25 cellular contexts compared by ENCODE assay signal in the genomic region with DNA sequence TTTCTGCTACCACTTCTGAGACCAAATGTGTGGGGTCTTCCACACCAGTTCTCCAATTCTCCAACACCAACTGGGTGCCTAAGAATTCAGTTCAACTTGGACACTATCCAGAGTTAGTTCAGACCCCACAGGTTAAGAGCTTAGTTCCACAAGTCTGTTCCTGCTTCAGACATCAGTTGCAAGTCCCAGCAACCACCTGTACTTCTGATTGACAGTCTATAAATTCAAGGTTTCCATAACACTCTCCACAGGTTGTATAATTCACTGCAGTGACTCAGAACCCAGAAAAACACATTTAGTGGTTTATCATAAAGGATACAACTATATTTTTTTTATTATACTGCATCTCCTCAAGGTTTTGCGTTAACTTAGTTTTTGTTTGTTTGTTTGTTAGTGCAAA. TPM values are rescaled to one million over a fixed set of nuclear protein-coding genes. Genes with fewer than 3 reads are reported as not detected.
DNase-seq lines count a peak whose midpoint lies in the region; ATAC-seq, FAIRE-seq and TF ChIP-seq lines count a peak whose summit lies in the region.
"Had no signal": no experiment of that assay in that cellular context is flagged by ENCODE, and none has a peak within 500 bp of the region (broad histone marks: within the 10 kb centered on the region; RNA-seq: fewer than 3 reads in every experiment).

No MANE protein-coding gene starts in this region.

- intact Hi-C loops in PC-9 (cut with micrococcal nuclease; ENCODE audit: unreplicated experiment) (no loop called here), uterus (cut with DNase I; ENCODE audit: low total_unique reads) (no loop called here)

- no peaks in the 10 kb centered on the region for H3K79me2 ChIP-seq in PC-9 (ENCODE audit: low read depth)

- H3K4me2 ChIP-seq in PC-9 = no peak overlapping the region
- H3K4me2 ChIP-seq: BLaER1 treated with 17β-estradiol and CSF1 and Interleukin-3, amounts not matched to agents 10 nM and 100 nM had no signal

- H3K4me3 ChIP-seq in PC-9 = no peak overlapping the region
- no peak overlapping the region for H3K4me3 ChIP-seq in bronchial epithelial cell (ENCODE audit: low read depth, low read length)
- H3K4me3 ChIP-seq in uterus = no peak overlapping the region
- H3K4me3 ChIP-seq: BLaER1 treated with 17β-estradiol and CSF1 and Interleukin-3, amounts not matched to agents 10 nM and 100 nM had no signal

- H4K20me1 ChIP-seq in PC-9 (ENCODE audit: insufficient read depth) = no peaks in the 10 kb centered on the region
- H4K20me1 ChIP-seq: BLaER1 treated with 17β-estradiol and CSF1 and Interleukin-3, amounts not matched to agents 10 nM and 100 nM had no signal

- H3K27me3 ChIP-seq in PC-9 (ENCODE audit: insufficient read depth, low read depth) = no peaks in the 10 kb centered on the region
- no peaks in the 10 kb centered on the region for H3K27me3 ChIP-seq in bronchial epithelial cell (ENCODE audit: control insufficient read depth, insufficient read depth, low read length)
- no peaks in the 10 kb centered on the region for H3K27me3 ChIP-seq in uterus
- H3K27me3 ChIP-seq: BLaER1 treated with 17β-estradiol and CSF1 and Interleukin-3, amounts not matched to agents 10 nM and 100 nM had no signal

- no peaks in the 10 kb centered on the region for H3K9me3 ChIP-seq in PC-9 (ENCODE audit: insufficient read depth, low read depth)
- no peaks in the 10 kb centered on the region for H3K9me3 ChIP-seq in uterus
- H3K9me3 ChIP-seq: Caco-2 had no signal

- H3K4me1 ChIP-seq in PC-9 (replicated peaks; ENCODE audit: insufficient read depth) (no peaks in the 10 kb centered on the region), uterus (no peaks in the 10 kb centered on the region)
- H3K4me1 ChIP-seq: BLaER1 treated with 17β-estradiol and CSF1 and Interleukin-3, amounts not matched to agents 10 nM and 100 nM; Caco-2 had no signal

- ATAC-seq in HG03039 (IDR thresholded peaks at IDR 0.05; ENCODE audit: unreplicated experiment) = no peak
- ATAC-seq: CD8-positive, alpha-beta T cell had no signal

- H3K36me3 ChIP-seq in PC-9 (ENCODE audit: low read depth) (no peaks in the 10 kb centered on the region), bronchial epithelial cell (ENCODE audit: control insufficient read depth, insufficient read depth, low read length) (no peaks in the 10 kb centered on the region), uterus (no peaks in the 10 kb centered on the region)
- H3K36me3 ChIP-seq: BLaER1 treated with 17β-estradiol and CSF1 and Interleukin-3, amounts not matched to agents 10 nM and 100 nM had no signal

- H3F3A ChIP-seq in PC-9 (ENCODE audit: insufficient read depth, low read depth) = no peaks in the 10 kb centered on the region

- POLR2A ChIA-PET in HEK293T (lab: Yijun Ruan, JAX) = no interaction called here
- POLR2A ChIA-PET in PC-9 (lab: Charles Lee; ENCODE audit: unreplicated experiment) = no interaction called here

- no peak for TF ChIP-seq POLR2A in uterus (IDR thresholded peaks at IDR 0.05)

- FAIRE-seq in bronchial epithelial cell (lab: Jason Lieb, UNC) = no peak
- FAIRE-seq: A204.1, D721Med, G401.6, GM12891, GM19239 had no signal

- H3K27ac ChIP-seq in PC-9 (no peak overlapping the region), epithelial cell of prostate (no peak overlapping the region), uterus (no peak overlapping the region)
- H3K27ac ChIP-seq: BLaER1 treated with 17β-estradiol and CSF1 and Interleukin-3, amounts not matched to agents 10 nM and 100 nM; C4-2B had no signal

- BruUV-seq in PC-9 (replicated peaks; lab: Mats Ljungman, UMichigan) = no TSS peak

- DNase-seq in HEK293T (ENCODE audit: extremely low spot score) (no peak), PC-9 (no peak), bronchial epithelial cell (ENCODE audit: low read depth) (peak; percentile 57), epithelial cell of prostate (ENCODE audit: low read depth, low spot score) (peak; percentile 31), uterus (no peak), AG20443 (ENCODE audit: low spot score) (no peak)
- DNase-seq in activated CD8-positive, alpha-beta memory T cell treated with anti-CD3 and anti-CD28 coated beads, Interleukin-2, amount 50 U/mL, for 4 hours = no peak
- DNase-seq: 8988T; ACHN; AML-193; Caco-2; Calu3; CD4-positive, alpha-beta T cell; CD8-positive, alpha-beta T cell; DMS79 treated with DMSO at 0.1 percent for 48 hours; GF-D8 had no signal

- CTCF ChIA-PET in HEK293T (lab: Yijun Ruan, JAX) (no interaction called here), PC-9 (lab: Charles Lee) (no interaction called here)

- TF ChIP-seq CTCF in PC-9 (conservative IDR thresholded peaks at IDR 0.05) (no peak), bronchial epithelial cell (IDR thresholded peaks at IDR 0.05; ENCODE audit: insufficient read depth, low read length, severe bottlenecking) (no peak), uterus (IDR thresholded peaks at IDR 0.05) (no peak)

- 0 out of 2 replicates have a peak overlapping the region, but pooled peaks have one; percentile 1 for H2AFZ ChIP-seq in PC-9

- no peaks in the 10 kb centered on the region for H3K9me2 ChIP-seq in PC-9 (ENCODE audit: insufficient read depth)

TF ChIP-seq in HEK293T, 16 proteins besides CTCF, POLR2A, EP300 and RAD21:
- TF ChIP-seq, protein P1, sequence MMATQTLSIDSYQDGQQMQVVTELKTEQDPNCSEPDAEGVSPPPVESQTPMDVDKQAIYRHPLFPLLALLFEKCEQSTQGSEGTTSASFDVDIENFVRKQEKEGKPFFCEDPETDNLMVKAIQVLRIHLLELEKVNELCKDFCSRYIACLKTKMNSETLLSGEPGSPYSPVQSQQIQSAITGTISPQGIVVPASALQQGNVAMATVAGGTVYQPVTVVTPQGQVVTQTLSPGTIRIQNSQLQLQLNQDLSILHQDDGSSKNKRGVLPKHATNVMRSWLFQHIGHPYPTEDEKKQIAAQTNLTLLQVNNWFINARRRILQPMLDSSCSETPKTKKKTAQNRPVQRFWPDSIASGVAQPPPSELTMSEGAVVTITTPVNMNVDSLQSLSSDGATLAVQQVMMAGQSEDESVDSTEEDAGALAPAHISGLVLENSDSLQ (IDR thresholded peaks at IDR 0.05) = 0 out of 2 replicates have a peak, but pooled peaks have one; percentile 18
- TF ChIP-seq HDGF (IDR thresholded peaks at IDR 0.05; ENCODE audit: borderline replicate concordance) = no peak
- TF ChIP-seq LEF1 (IDR thresholded peaks at IDR 0.05; ENCODE audit: borderline replicate concordance) = no peak
- no peak for TF ChIP-seq FOXA1 (IDR thresholded peaks at IDR 0.05)

RNA-seq across cellular contexts. Expression of gene AK5, which starts 18.7 kb away (rescaled TPM):
- total RNA-seq in PC-9 (2021) (0.28 and 1.2 TPM in 2 replicates), bronchial epithelial cell (not detected in 2 replicates), uterus (1 to 10 TPM in 1 of 4 donors, under 1 TPM in 1, not detected in 2; 0.88 to 4.6 TPM)
- total RNA-seq: B cell, Caco-2, Calu3 had no signal

Comparison
In these comparisons a context has a peak if more than half of its experiments do, and no peak if none do; other contexts are left out.
1. DNase-seq: peak in bronchial epithelial cell (single experiment) and epithelial cell of prostate (single experiment); none in HEK293T (single experiment), PC-9 (0 of 2), uterus (0 of 2), AG20443 (single experiment) and activated CD8-positive, alpha-beta memory T cell treated with anti-CD3 and anti-CD28 coated beads, Interleukin-2, amount 50 U/mL, for 4 hours (single experiment).